Comparison of ENCODE assay signal across 8 cellular contexts in the genomic region with DNA sequence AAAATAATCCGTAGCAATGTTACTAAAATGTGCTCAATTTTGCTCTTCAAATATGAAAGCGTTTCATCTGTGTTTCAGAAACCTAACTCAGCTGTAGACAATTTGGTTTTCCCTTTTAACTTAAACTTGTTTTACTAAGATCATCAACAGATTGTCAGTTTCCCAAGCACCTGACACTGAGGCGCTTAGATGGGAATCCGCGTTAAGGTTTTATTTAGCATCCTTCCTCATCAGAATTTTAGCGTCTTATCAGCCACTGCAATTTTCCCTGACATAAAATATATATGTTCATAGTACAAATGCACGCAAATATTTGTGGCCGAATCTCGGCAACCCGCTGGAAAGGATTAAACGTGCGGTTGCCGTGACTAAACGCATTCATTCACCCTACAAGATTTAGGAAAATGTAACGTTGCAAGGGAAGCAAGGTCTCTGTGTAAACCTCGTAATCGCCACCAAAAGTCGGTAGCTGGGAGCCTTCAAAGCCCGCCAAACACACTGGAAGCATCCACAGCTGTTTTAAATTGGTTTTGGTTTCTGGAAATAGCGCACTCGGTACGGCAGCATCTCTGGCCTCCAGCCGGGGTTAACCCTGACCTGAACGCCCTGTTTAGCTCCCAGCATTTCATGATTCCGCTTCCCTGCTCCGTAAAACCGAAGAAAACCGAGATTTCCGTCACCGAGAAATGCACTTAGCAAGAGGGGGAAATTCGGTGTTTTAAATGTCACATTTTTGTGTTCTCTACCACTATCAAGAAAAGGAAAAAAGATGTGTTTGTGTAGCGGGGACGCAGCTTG. TPM values are rescaled to one million over a fixed set of nuclear protein-coding genes. Genes with fewer than 3 reads are reported as not detected.
DNase-seq lines count a peak whose midpoint lies in the region; ATAC-seq and TF ChIP-seq lines count a peak whose summit lies in the region.

No MANE protein-coding gene starts in this region.

- H3K9me3 Mint-ChIP-seq in CD14-positive monocyte = peaks cover 3 to 25% (median 13%) of the 10 kb centered on the region in 7 donors
- H3K9me3 Mint-ChIP-seq in natural killer cell treated with Interleukin-12 subunit alpha and Interleukin-12 subunit beta and Interleukin-15 and Interleukin-18, amount 100 ng/mL, for 72 hours = no peaks in the 10 kb centered on the region

- H3K27me3 Mint-ChIP-seq in CD14-positive monocyte (ENCODE audit: low read depth in 3 of 3) = peaks cover 50 to 60% (median 51%) of the 10 kb centered on the region in 3 donors
- H3K27me3 Mint-ChIP-seq in natural killer cell treated with Interleukin-12 subunit alpha and Interleukin-12 subunit beta and Interleukin-15 and Interleukin-18, amount 100 ng/mL, for 72 hours = peaks cover 22 to 29% of the 10 kb centered on the region in 2 donors

- TF ChIP-seq CTCF in CD14-positive monocyte (IDR thresholded peaks at IDR 0.05) = no peak
- TF ChIP-seq CTCF in VCaP (conservative IDR thresholded peaks at IDR 0.05) = no peak

- peak overlapping the region; percentile 61 to 89 for H3K4me3 Mint-ChIP-seq in CD14-positive monocyte
- peak overlapping the region; percentile 81 for H3K4me3 Mint-ChIP-seq in natural killer cell treated with Interleukin-12 subunit alpha and Interleukin-12 subunit beta and Interleukin-15 and Interleukin-18, amount 100 ng/mL, for 72 hours

- H3K36me3 Mint-ChIP-seq in CD14-positive monocyte = peaks cover 0 to 4% of the 10 kb centered on the region in 2 donors
- no peaks in the 10 kb centered on the region for H3K36me3 Mint-ChIP-seq in natural killer cell treated with Interleukin-12 subunit alpha and Interleukin-12 subunit beta and Interleukin-15 and Interleukin-18, amount 100 ng/mL, for 72 hours

- intact Hi-C loops in CD14-positive monocyte (cut with micrococcal nuclease) = no loop called here

- DNase-seq in CD14-positive monocyte (ENCODE audit: low spot score) (no peak), HS-5 (ENCODE audit: low read depth) (peak; percentile 40), fibroblast of peridontal ligament (ENCODE audit: extremely low read depth) (peak; percentile 87), SIG-M5 treated with dmso at 0.1 percent for 504 hours (lab: John Stamatoyannopoulos, UW; ENCODE audit: unreplicated experiment) (no peak), mesenteric fat pad (ENCODE audit: low spot score) (no peak)
- no peak for DNase-seq in natural killer cell treated with Interleukin-12 subunit alpha and Interleukin-12 subunit beta and Interleukin-15 and Interleukin-18, amount 100 ng/mL, for 72 hours (ENCODE audit: low spot score)

- H3K27ac ChIP-seq in VCaP = peak overlapping the region; percentile 87

- peaks cover 26% of the 10 kb centered on the region for H3K4me1 Mint-ChIP-seq in CD14-positive monocyte
- H3K4me1 Mint-ChIP-seq in natural killer cell treated with Interleukin-12 subunit alpha and Interleukin-12 subunit beta and Interleukin-15 and Interleukin-18, amount 100 ng/mL, for 72 hours (ENCODE audit: low read depth in 2 of 2) = peaks cover 14 to 19% of the 10 kb centered on the region in 2 donors

- no peak overlapping the region for H3K27ac Mint-ChIP-seq in CD14-positive monocyte
- H3K27ac Mint-ChIP-seq in natural killer cell treated with Interleukin-12 subunit alpha and Interleukin-12 subunit beta and Interleukin-15 and Interleukin-18, amount 100 ng/mL, for 72 hours = peak overlapping the region in 1 of 2 donors; percentile 35

- ATAC-seq in natural killer cell treated with Interleukin-12 subunit alpha and Interleukin-12 subunit beta and Interleukin-15 and Interleukin-18, amount 100 ng/mL, for 72 hours = no peak
- no peak for ATAC-seq in HG02610 (IDR thresholded peaks at IDR 0.05; ENCODE audit: unreplicated experiment)

RNA-seq across cellular contexts. Expression of a gene that starts 1.0 kb away (rescaled TPM):
- not detected for polyA plus RNA-seq in CD14-positive monocyte
- total RNA-seq in natural killer cell treated with Interleukin-12 subunit alpha and Interleukin-12 subunit beta and Interleukin-15 and Interleukin-18, amount 100 ng/mL, for 72 hours = 1 to 10 TPM; 1.0 to 2.2 TPM
- total RNA-seq in mesenteric fat pad = 58.1 TPM

Comparison
In these comparisons a context has a peak if more than half of its experiments do, and no peak if none do; other contexts are left out.
1. DNase-seq: peak in HS-5 (single experiment) and fibroblast of peridontal ligament (single experiment); none in CD14-positive monocyte (single experiment), natural killer cell treated with Interleukin-12 subunit alpha and Interleukin-12 subunit beta and Interleukin-15 and Interleukin-18, amount 100 ng/mL, for 72 hours (single experiment), SIG-M5 treated with dmso at 0.1 percent for 504 hours (single experiment) and mesenteric fat pad (single experiment).
2. RNA of a gene that starts 1.0 kb away (total RNA-seq): 58.1 TPM in mesenteric fat pad (single experiment); 1.0 to 2.2 TPM in natural killer cell treated with Interleukin-12 subunit alpha and Interleukin-12 subunit beta and Interleukin-15 and Interleukin-18, amount 100 ng/mL, for 72 hours; every median in the first group is over 10 times any median in the second.